ENCODE assay signal across 2 cellular contexts in genomic region chr1:173002891-173003582, GRCh38.
TF ChIP-seq lines count a peak whose summit lies in the region.

No MANE protein-coding gene starts in this region.

TF ChIP-seq in SK-N-SH, 30 proteins besides CTCF, POLR2A, EP300 and RAD21 (continued from another document):
- no peak for TF ChIP-seq PBX3 (IDR thresholded peaks at IDR 0.05)
- TF ChIP-seq TEAD4 (IDR thresholded peaks at IDR 0.05; ENCODE audit: borderline replicate concordance, insufficient read depth), result no peak
- no peak for TF ChIP-seq GATA2 (CRISPR knock-in tag; IDR thresholded peaks at IDR 0.05)
- TF ChIP-seq RXRA (IDR thresholded peaks at IDR 0.05; ENCODE audit: borderline replicate concordance, low read depth), result no peak
- TF ChIP-seq YY1 (IDR thresholded peaks at IDR 0.05; ENCODE audit: low read depth), result no peak
- TF ChIP-seq MAX (IDR thresholded peaks at IDR 0.05; ENCODE audit: low read depth), result no peak
- TF ChIP-seq RFX5 (IDR thresholded peaks at IDR 0.05; ENCODE audit: low read length), result no peak
- no peak for TF ChIP-seq IRF3 (IDR thresholded peaks at IDR 0.05; ENCODE audit: low read depth, low read length)
- TF ChIP-seq, protein P1, sequence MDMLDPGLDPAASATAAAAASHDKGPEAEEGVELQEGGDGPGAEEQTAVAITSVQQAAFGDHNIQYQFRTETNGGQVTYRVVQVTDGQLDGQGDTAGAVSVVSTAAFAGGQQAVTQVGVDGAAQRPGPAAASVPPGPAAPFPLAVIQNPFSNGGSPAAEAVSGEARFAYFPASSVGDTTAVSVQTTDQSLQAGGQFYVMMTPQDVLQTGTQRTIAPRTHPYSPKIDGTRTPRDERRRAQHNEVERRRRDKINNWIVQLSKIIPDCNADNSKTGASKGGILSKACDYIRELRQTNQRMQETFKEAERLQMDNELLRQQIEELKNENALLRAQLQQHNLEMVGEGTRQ (IDR thresholded peaks at IDR 0.05; ENCODE audit: borderline replicate concordance, low read depth, low read length), result no peak
- TF ChIP-seq FOXM1 (IDR thresholded peaks at IDR 0.05; ENCODE audit: low read depth), result no peak
- TF ChIP-seq MEF2A (IDR thresholded peaks at IDR 0.05; ENCODE audit: borderline replicate concordance, low read depth), result no peak
- TF ChIP-seq SIN3A (IDR thresholded peaks at IDR 0.05; ENCODE audit: borderline replicate concordance, low read depth, low read length), result no peak
- TF ChIP-seq TCF12 (IDR thresholded peaks at IDR 0.05), result no peak

TF ChIP-seq in SK-N-SH treated with all-trans-retinoic acid at 6 μM for 48 hours, 23 proteins besides CTCF, POLR2A, EP300 and RAD21 (continued from another document):
- TF ChIP-seq, protein P2, sequence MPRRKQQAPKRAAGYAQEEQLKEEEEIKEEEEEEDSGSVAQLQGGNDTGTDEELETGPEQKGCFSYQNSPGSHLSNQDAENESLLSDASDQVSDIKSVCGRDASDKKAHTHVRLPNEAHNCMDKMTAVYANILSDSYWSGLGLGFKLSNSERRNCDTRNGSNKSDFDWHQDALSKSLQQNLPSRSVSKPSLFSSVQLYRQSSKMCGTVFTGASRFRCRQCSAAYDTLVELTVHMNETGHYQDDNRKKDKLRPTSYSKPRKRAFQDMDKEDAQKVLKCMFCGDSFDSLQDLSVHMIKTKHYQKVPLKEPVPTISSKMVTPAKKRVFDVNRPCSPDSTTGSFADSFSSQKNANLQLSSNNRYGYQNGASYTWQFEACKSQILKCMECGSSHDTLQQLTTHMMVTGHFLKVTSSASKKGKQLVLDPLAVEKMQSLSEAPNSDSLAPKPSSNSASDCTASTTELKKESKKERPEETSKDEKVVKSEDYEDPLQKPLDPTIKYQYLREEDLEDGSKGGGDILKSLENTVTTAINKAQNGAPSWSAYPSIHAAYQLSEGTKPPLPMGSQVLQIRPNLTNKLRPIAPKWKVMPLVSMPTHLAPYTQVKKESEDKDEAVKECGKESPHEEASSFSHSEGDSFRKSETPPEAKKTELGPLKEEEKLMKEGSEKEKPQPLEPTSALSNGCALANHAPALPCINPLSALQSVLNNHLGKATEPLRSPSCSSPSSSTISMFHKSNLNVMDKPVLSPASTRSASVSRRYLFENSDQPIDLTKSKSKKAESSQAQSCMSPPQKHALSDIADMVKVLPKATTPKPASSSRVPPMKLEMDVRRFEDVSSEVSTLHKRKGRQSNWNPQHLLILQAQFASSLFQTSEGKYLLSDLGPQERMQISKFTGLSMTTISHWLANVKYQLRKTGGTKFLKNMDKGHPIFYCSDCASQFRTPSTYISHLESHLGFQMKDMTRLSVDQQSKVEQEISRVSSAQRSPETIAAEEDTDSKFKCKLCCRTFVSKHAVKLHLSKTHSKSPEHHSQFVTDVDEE (CRISPR knock-in tag; IDR thresholded peaks at IDR 0.05), result no peak
- TF ChIP-seq GLIS3 (CRISPR knock-in tag; IDR thresholded peaks at IDR 0.05), result no peak
- no peak for TF ChIP-seq RARB (CRISPR knock-in tag; IDR thresholded peaks at IDR 0.05)
TF ChIP-seq in SK-N-SH treated with all-trans-retinoic acid at 6 μM for 48 hours: peak in this region for 0.
